ENCODE assay signal across 8 cellular contexts in the genomic region with DNA sequence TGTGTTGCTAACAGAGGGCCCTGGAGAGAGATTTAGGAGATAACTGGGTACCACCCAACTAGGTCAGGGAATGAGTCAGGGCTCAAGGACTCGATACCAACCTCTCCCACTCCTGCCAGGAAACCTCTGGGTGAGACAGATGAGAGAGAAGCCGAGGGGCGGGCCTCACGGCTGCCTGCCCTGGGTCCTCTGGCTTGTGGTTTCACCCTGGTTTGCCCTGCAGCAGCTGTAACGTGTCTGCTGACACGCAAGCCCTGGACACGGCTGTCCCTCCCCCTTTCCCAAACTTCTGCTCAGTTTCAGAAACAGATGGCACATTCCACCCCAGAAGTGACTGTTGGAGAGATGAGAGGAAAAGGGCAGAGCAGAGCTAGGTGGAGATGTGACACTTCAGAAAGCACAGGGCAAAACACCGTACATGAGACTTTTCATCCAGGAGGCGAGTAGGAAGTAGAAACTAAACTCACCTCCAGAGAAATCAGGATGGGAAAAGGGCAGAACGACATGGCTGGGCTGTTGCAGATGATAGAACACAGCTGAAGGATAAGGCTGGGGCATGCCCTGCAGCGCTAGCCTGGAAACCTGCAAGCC. TPM values are rescaled to one million over a fixed set of nuclear protein-coding genes. Genes with fewer than 3 reads are reported as not detected.
A peak's percentile ranks its signal among the peaks of the same experiment; 100 is the strongest.
DNase-seq lines count a peak whose midpoint lies in the region; ATAC-seq and TF ChIP-seq lines count a peak whose summit lies in the region.
"Not testable (repeated sequence)": the region's sequence is repeated elsewhere in the genome, so short reads cannot be mapped to it uniquely, and the experiment has no call there.

No MANE protein-coding gene starts in this region.

- WGBS in sigmoid colon, 2 donors: 22 to 32% methylated on average over 8 of the region's 11 CpGs

- ATAC-seq in GM19025 (IDR thresholded peaks at IDR 0.05; ENCODE audit: low read depth, unreplicated experiment): peak; percentile 51

- not testable (repeated sequence) for H3K27me3 ChIP-seq in sigmoid colon

- TF ChIP-seq EP300 in sigmoid colon (IDR thresholded peaks at IDR 0.05): not testable (repeated sequence)

- TF ChIP-seq POLR2A in sigmoid colon (IDR thresholded peaks at IDR 0.05): not testable (repeated sequence)

- H3K4me3 ChIP-seq in epithelial cell of esophagus (ENCODE audit: low read length); sigmoid colon: not testable (repeated sequence)

- not testable (repeated sequence) for H3K9me3 ChIP-seq in sigmoid colon

- not testable (repeated sequence) for TF ChIP-seq CTCF in epithelial cell of esophagus (IDR thresholded peaks at IDR 0.05; ENCODE audit: insufficient read depth, low read depth, low read length, missing control alignments); sigmoid colon (IDR thresholded peaks at IDR 0.05)

- peak overlapping the region; percentile 65 to 76 (median 70) for H3K27ac ChIP-seq in sigmoid colon

- not testable (repeated sequence) for H3K4me1 ChIP-seq in sigmoid colon

- not testable (repeated sequence) for H3K36me3 ChIP-seq in sigmoid colon

- intact Hi-C loops in sigmoid colon (cut with DNase I): not testable (repeated sequence)

- DNase-seq in AG08396 (ENCODE audit: low spot score) (peak; percentile 1), HT-29 (ENCODE audit: low spot score) (peak; percentile 89), SHP77 (lab: John Stamatoyannopoulos, UW) (peak; percentile 36 to 50), epithelial cell of esophagus (ENCODE audit: low read depth) (peak; percentile 48), kidney tubule cell (ENCODE audit: low spot score) (peak; percentile 84), sigmoid colon (peak; percentile 87)
- peak; percentile 42 to 55 for DNase-seq in activated T-cell treated with anti-CD3 and anti-CD28 coated beads, Interleukin-2, amount 50 U/mL, for 48 hours

RNA-seq across cellular contexts. Expression of gene MRPL45, which starts 10.4 kb away (rescaled TPM):
- 81.6 and 82.3 TPM in 2 replicates for total RNA-seq in HT-29 (2014; rRNA removed; shearing (Covaris generic))
- 10 to 100 TPM; 31.2 to 41.0 (median 33.6) TPM for total RNA-seq in sigmoid colon
- 10 to 100 TPM; 35.8 to 38.1 (median 37.2) TPM for polyA plus RNA-seq in sigmoid colon

RNA-seq across cellular contexts. Expression of gene GPR179, which starts 57.2 kb away (rescaled TPM):
- total RNA-seq in HT-29 (2014; rRNA removed; shearing (Covaris generic)): 0.03 and 0.13 TPM in 2 replicates
- total RNA-seq in sigmoid colon: under 1 TPM in 2 of 4 donors, not detected in 2; under 0.01 to 0.36 TPM
- under 1 TPM in 1 of 3 donors, not detected in 2; 0.09 TPM for polyA plus RNA-seq in sigmoid colon

Comparison
In these comparisons a context has a peak if more than half of its experiments do, and no peak if none do; other contexts are left out.
1. DNase-seq: peak in every context shown above with its lines; median percentile 89 in HT-29; 87 in sigmoid colon; 84 in kidney tubule cell; 48 in activated T-cell treated with anti-CD3 and anti-CD28 coated beads, Interleukin-2, amount 50 U/mL, for 48 hours; 48 in epithelial cell of esophagus; 43 in SHP77; 1 in AG08396.